ENCODE assay signal across 26 cellular contexts in the genomic region with DNA sequence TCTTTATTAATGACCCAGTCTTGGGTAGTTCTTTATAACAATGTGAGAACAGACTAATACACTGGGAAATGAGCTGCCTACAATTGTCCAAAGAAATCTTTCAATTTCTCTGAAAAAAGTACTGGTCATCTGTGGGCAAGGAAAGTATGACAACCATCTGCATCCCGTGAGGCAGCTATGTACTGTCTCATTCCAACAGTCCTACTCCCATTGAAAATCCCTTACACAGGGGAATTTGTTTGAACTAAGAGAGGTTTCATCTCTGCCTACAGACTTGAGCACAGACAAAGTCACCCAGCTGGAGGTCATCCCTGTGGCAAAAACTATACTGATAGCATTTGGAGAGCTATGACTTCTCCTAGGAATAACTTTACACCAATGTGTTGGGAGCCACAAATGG. TPM values are rescaled to one million over a fixed set of nuclear protein-coding genes. Genes with fewer than 3 reads are reported as not detected.
A peak's percentile ranks its signal among the peaks of the same experiment; 100 is the strongest.
DNase-seq lines count a peak whose midpoint lies in the region; TF ChIP-seq lines count a peak whose summit lies in the region.
"Had no signal": no experiment of that assay in that cellular context is flagged by ENCODE, and none has a peak within 500 bp of the region (broad histone marks: within the 10 kb centered on the region; RNA-seq: fewer than 3 reads in every experiment).

No MANE protein-coding gene starts in this region.

- in situ Hi-C loops in ACHN (cut with HindIII; ENCODE audit: low pct_ligation_motif_present, low pct_unique_long_range_greater_than_20kb, low sequenced_read_pairs), result no loop called here

- no peaks in the 10 kb centered on the region for H3K36me3 ChIP-seq in Karpas-422 (ENCODE audit: insufficient read depth, low read length)
- H3K36me3 ChIP-seq: esophagus muscularis mucosa, lower lobe of right lung, ovary, upper lobe of left lung had no signal

- no peak overlapping the region for H3K4me2 ChIP-seq in Karpas-422 (ENCODE audit: low read depth, low read length, poor library complexity, severe bottlenecking)
- H3K4me2 ChIP-seq: hepatocyte, PC-9 had no signal

- H4K20me1 ChIP-seq in Karpas-422 (ENCODE audit: insufficient read depth, low read depth, low read length), result no peaks in the 10 kb centered on the region

- no peak overlapping the region for H3K9ac ChIP-seq in Karpas-422 (ENCODE audit: low read length)

- H3K9me2 ChIP-seq in Karpas-422 (replicated peaks; ENCODE audit: insufficient read depth, low read length), result peaks cover 4% of the 10 kb centered on the region; the same call in 1 of the 2 replicates

- DNase-seq in A172 (ENCODE audit: low spot score) (peak; percentile 30), HCEC 1CT (peak; percentile 66), astrocyte of the hippocampus (ENCODE audit: low read depth, low spot score) (peak; percentile 82), foreskin fibroblast (peak; percentile 52 to 77), COLO668 (lab: John Stamatoyannopoulos, UW; ENCODE audit: unreplicated experiment) (no peak), Karpas-422 (no peak), COR-L47 (lab: John Stamatoyannopoulos, UW) (no peak), ACHN (no peak)
- DNase-seq: activated CD8-positive, alpha-beta memory T cell treated with anti-CD3 and anti-CD28 coated beads, Interleukin-2, amount 10 ng/mL, durations not matched to agents 7 days and 5 days; activated naive CD8-positive, alpha-beta T cell treated with anti-CD3 and anti-CD28 coated beads for 36 hours; caudate nucleus; CD4-positive, CD25-positive, alpha-beta regulatory T cell; DMS53; effector CD4-positive, alpha-beta T cell; lower lobe of right lung; naive B cell; NCI-H774; ovary; PC-9; stimulated activated CD4-positive, alpha-beta T cell treated with anti-CD3 and anti-CD28 coated beads, Interleukin-1b, Interleukin-23, amount 100 ng/mL, for 48 hours; stimulated activated naive CD8-positive, alpha-beta T cell treated with anti-CD3 and anti-CD28 coated beads, Interleukin-15, amount 100 ng/mL, for 72 hours; upper lobe of left lung had no signal

- TF ChIP-seq CTCF in foreskin fibroblast (IDR thresholded peaks at IDR 0.05; ENCODE audit: low read depth, low read length), result no peak

- no peaks in the 10 kb centered on the region for H3K9me3 ChIP-seq in Karpas-422 (ENCODE audit: low read length)
- H3K9me3 ChIP-seq: esophagus muscularis mucosa, lower lobe of right lung, ovary, upper lobe of left lung had no signal

- no peaks in the 10 kb centered on the region for H3K4me1 ChIP-seq in Karpas-422 (ENCODE audit: low read length)
- H3K4me1 ChIP-seq: esophagus muscularis mucosa, lower lobe of right lung, upper lobe of left lung had no signal

- H3K27me3 ChIP-seq in Karpas-422 (ENCODE audit: low read length), result no peaks in the 10 kb centered on the region
- H3K27me3 ChIP-seq: esophagus muscularis mucosa, hepatocyte, ovary, upper lobe of left lung had no signal

- H3K4me3 ChIP-seq in foreskin fibroblast (ENCODE audit: low read depth in 1 of 2, low read length in 2 of 2), result no peak overlapping the region
- H3K4me3 ChIP-seq in Karpas-422 (ENCODE audit: low read length), result no peak overlapping the region
- H3K4me3 ChIP-seq: esophagus muscularis mucosa, hepatocyte, lower lobe of right lung, ovary, PC-9, SK-N-MC, upper lobe of left lung had no signal

- no peak overlapping the region for H3K27ac ChIP-seq in Karpas-422 (ENCODE audit: low read length)
- H3K27ac ChIP-seq: 22Rv1, esophagus muscularis mucosa, hepatocyte, lower lobe of right lung, ovary, PC-9, SK-N-MC, upper lobe of left lung had no signal

- H2AFZ ChIP-seq in Karpas-422 (ENCODE audit: low read length), result no peak overlapping the region
- H2AFZ ChIP-seq: hepatocyte, PC-9 had no signal

- no peaks in the 10 kb centered on the region for H3K79me2 ChIP-seq in Karpas-422 (ENCODE audit: low read length)
- H3K79me2 ChIP-seq: hepatocyte had no signal

RNA-seq across cellular contexts. Expression of gene SHC4, which starts 27.1 kb away (rescaled TPM):
- total RNA-seq in A172 (2014; rRNA removed; shearing (Covaris generic)), result 0.59 and 0.84 TPM in 2 replicates
- total RNA-seq in Karpas-422 (2014; rRNA removed; shearing (Covaris generic); ENCODE audit: low replicate concordance), result 0.22 TPM in 1 of 2 replicates, not detected in the other
- total RNA-seq: CD4-positive, CD25-positive, alpha-beta regulatory T cell had no signal

RNA-seq across cellular contexts. Expression of gene EID1, which starts 58.7 kb away (rescaled TPM):
- total RNA-seq in A172 (2014; rRNA removed; shearing (Covaris generic)), result 301 and 330 TPM in 2 replicates
- total RNA-seq in Karpas-422 (2014; rRNA removed; shearing (Covaris generic); ENCODE audit: low replicate concordance), result 86.7 and 106 TPM in 2 replicates

Comparison
In these comparisons a context has a peak if more than half of its experiments do, and no peak if none do; other contexts are left out.
1. DNase-seq: peak in A172 (single experiment), HCEC 1CT (single experiment), astrocyte of the hippocampus (single experiment) and foreskin fibroblast (2 of 2); none in COLO668 (single experiment), Karpas-422 (single experiment), COR-L47 (single experiment) and ACHN (single experiment).